In the genomic region with DNA sequence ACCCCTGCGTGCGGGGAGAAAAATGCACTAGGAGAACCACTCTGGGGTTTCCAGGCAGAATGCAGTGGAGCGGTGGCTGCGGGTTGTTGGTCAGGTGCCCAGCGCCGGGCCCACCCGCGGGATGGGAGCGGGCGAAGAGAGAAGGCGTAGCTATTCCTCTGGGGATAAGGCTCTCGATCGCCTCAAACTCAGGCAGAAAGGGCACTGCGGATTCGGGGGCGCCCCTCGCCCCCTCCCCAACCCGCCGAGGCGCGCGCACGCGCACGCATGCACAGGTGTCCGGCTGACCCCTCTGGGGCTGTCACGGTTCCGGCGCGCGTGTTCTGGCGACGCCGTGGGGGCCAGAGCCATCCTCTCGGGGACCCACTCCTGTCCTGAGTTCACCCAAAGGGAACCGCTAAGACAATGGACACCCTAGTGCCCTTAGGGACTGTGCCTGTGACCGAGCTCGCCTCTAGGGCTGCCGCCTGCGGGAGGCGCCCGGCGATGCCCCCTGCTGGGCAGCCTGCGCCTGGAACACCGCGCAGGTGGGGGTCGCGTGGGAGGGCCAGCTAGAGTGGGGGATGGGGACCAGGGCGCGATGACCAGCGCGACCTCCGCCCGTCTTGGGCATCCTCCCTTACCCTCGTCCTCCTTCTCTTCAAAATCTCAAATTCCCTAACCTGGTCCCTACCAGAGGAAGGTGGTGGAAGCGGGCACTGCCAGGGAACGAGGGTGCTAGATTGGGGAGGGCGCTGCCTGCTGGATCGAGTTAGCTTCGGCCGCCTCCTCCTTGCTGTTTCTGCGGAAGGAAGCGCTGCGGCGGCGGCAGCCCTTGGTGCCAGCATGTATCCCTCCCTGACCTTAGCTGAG, we compare ENCODE assay signal across 1 cellular context.
TF ChIP-seq lines count a peak whose summit lies in the region.

No MANE protein-coding gene starts in this region.

TF ChIP-seq in K562, 482 proteins besides CTCF, POLR2A, EP300 and RAD21 (continued from another document and continues in another):
- TF ChIP-seq, protein P1, sequence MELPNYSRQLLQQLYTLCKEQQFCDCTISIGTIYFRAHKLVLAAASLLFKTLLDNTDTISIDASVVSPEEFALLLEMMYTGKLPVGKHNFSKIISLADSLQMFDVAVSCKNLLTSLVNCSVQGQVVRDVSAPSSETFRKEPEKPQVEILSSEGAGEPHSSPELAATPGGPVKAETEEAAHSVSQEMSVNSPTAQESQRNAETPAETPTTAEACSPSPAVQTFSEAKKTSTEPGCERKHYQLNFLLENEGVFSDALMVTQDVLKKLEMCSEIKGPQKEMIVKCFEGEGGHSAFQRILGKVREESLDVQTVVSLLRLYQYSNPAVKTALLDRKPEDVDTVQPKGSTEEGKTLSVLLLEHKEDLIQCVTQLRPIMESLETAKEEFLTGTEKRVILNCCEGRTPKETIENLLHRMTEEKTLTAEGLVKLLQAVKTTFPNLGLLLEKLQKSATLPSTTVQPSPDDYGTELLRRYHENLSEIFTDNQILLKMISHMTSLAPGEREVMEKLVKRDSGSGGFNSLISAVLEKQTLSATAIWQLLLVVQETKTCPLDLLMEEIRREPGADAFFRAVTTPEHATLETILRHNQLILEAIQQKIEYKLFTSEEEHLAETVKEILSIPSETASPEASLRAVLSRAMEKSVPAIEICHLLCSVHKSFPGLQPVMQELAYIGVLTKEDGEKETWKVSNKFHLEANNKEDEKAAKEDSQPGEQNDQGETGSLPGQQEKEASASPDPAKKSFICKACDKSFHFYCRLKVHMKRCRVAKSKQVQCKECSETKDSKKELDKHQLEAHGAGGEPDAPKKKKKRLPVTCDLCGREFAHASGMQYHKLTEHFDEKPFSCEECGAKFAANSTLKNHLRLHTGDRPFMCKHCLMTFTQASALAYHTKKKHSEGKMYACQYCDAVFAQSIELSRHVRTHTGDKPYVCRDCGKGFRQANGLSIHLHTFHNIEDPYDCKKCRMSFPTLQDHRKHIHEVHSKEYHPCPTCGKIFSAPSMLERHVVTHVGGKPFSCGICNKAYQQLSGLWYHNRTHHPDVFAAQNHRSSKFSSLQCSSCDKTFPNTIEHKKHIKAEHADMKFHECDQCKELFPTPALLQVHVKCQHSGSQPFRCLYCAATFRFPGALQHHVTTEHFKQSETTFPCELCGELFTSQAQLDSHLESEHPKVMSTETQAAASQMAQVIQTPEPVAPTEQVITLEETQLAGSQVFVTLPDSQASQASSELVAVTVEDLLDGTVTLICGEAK (IDR thresholded peaks at IDR 0.05), result 0 out of 2 replicates have a peak, but pooled peaks have one; percentile 19
- TF ChIP-seq, protein P1 (CRISPR knock-in tag; IDR thresholded peaks at IDR 0.05), result no peak
- TF ChIP-seq RBBP5 (IDR thresholded peaks at IDR 0.05; ENCODE audit: borderline replicate concordance, insufficient read depth, low read length, poor library complexity, severe bottlenecking) (no peak), MXI1 (IDR thresholded peaks at IDR 0.05; ENCODE audit: low read depth, low read length) (no peak), SOX6 (IDR thresholded peaks at IDR 0.05) (peak; percentile 46; the same call in 1 of the 2 replicates), TAF7 (tag; IDR thresholded peaks at IDR 0.05) (no peak), GABPB1 (CRISPR knock-in tag; IDR thresholded peaks at IDR 0.05) (peak; percentile 41; the same call in 1 of the 2 replicates), ADNP (tag; IDR thresholded peaks at IDR 0.05) (no peak), ATF1 (CRISPR knock-in tag; IDR thresholded peaks at IDR 0.05) (no peak), ATF1 (tag; IDR thresholded peaks at IDR 0.05) (peak; percentile 38), NONO (IDR thresholded peaks at IDR 0.05; ENCODE audit: low read depth in 2 of 2, low read length in 1 of 2) (peak in 1 of 2 experiments; percentile 58; a peak in 1 of 4 replicates), FIP1L1 (IDR thresholded peaks at IDR 0.05; ENCODE audit: low read depth, low read length, poor library complexity, severe bottlenecking) (peak; percentile 77), ZNF408 (CRISPR knock-in tag; IDR thresholded peaks at IDR 0.05; ENCODE audit: low read depth) (no peak), KAT8 (IDR thresholded peaks at IDR 0.05; ENCODE audit: low read depth) (no peak), ARID1B (IDR thresholded peaks at IDR 0.05) (peak; percentile 35; the same call in 1 of the 2 replicates), LARP7 (IDR thresholded peaks at IDR 0.05) (no peak), KLF13 (tag; IDR thresholded peaks at IDR 0.05; ENCODE audit: borderline replicate concordance, low read depth) (no peak), ZNF133 (CRISPR knock-in tag; IDR thresholded peaks at IDR 0.05) (no peak), KDM1A (IDR thresholded peaks at IDR 0.05) (peak in 1 of 2 experiments; percentile 69; a peak in 1 of 4 replicates), CREM (IDR thresholded peaks at IDR 0.05; ENCODE audit: low read depth) (peak; percentile 52; the same call in 1 of the 2 replicates), CBFA2T3 (IDR thresholded peaks at IDR 0.05) (peak; percentile 21; the same call in 1 of the 2 replicates), HIVEP1 (CRISPR knock-in tag; IDR thresholded peaks at IDR 0.05) (no peak), ZNF146 (CRISPR knock-in tag; IDR thresholded peaks at IDR 0.05; ENCODE audit: unreplicated experiment) (no peak), SMC3 (conservative IDR thresholded peaks at IDR 0.05; ENCODE audit: insufficient read depth, low read depth, low read length) (peak; percentile 59), ESRRA (IDR thresholded peaks at IDR 0.05; ENCODE audit: borderline replicate concordance, low read depth) (peak; percentile 32; the same call in 1 of the 2 replicates), ZNF584 (CRISPR knock-in tag; IDR thresholded peaks at IDR 0.05; ENCODE audit: low read depth) (no peak), HMG20A (CRISPR knock-in tag; conservative IDR thresholded peaks at IDR 0.05) (no peak), SMAD1 (IDR thresholded peaks at IDR 0.05; ENCODE audit: low read depth, low read length, partially characterized antibody) (no peak), ZNF23 (CRISPR knock-in tag; IDR thresholded peaks at IDR 0.05) (no peak), SAP30 (IDR thresholded peaks at IDR 0.05; ENCODE audit: borderline replicate concordance, insufficient read depth, low read depth, low read length, poor library complexity, severe bottlenecking) (no peak), ZBTB7A (IDR thresholded peaks at IDR 0.05; ENCODE audit: borderline replicate concordance, control insufficient read depth, low read depth, low read length) (peak; percentile 98), NFIC (IDR thresholded peaks at IDR 0.05) (peak; percentile 45; the same call in 1 of the 2 replicates), NR2C2 (CRISPR knock-in tag; IDR thresholded peaks at IDR 0.05) (no peak), NR2C2 (tag; IDR thresholded peaks at IDR 0.05) (peak; percentile 56), CTBP1 (IDR thresholded peaks at IDR 0.05; ENCODE audit: borderline replicate concordance) (peak; percentile 83), HDAC1 (IDR thresholded peaks at IDR 0.05) (peak in 1 of 2 experiments; percentile 62; a peak in 2 of 4 replicates), KLF6 (CRISPR knock-in tag; IDR thresholded peaks at IDR 0.05; ENCODE audit: borderline replicate concordance) (no peak)
- TF ChIP-seq, protein P2, sequence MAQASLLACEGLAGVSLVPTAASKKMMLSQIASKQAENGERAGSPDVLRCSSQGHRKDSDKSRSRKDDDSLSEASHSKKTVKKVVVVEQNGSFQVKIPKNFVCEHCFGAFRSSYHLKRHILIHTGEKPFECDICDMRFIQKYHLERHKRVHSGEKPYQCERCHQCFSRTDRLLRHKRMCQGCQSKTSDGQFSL (CRISPR knock-in tag; IDR thresholded peaks at IDR 0.05), result peak; percentile 72
- TF ChIP-seq, protein P2 (tag; IDR thresholded peaks at IDR 0.05), result no peak
- TF ChIP-seq, protein P3, sequence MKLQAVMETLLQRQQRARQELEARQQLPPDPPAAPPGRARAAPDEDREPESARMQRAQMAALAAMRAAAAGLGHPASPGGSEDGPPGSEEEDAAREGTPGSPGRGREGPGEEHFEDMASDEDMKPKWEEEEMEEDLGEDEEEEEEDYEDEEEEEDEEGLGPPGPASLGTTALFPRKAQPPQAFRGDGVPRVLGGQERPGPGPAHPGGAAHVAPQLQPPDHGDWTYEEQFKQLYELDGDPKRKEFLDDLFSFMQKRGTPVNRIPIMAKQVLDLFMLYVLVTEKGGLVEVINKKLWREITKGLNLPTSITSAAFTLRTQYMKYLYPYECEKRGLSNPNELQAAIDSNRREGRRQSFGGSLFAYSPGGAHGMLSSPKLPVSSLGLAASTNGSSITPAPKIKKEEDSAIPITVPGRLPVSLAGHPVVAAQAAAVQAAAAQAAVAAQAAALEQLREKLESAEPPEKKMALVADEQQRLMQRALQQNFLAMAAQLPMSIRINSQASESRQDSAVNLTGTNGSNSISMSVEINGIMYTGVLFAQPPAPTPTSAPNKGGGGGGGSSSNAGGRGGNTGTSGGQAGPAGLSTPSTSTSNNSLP (IDR thresholded peaks at IDR 0.05; ENCODE audit: borderline replicate concordance, low read depth, low read length), result no peak
- TF ChIP-seq, protein P4, sequence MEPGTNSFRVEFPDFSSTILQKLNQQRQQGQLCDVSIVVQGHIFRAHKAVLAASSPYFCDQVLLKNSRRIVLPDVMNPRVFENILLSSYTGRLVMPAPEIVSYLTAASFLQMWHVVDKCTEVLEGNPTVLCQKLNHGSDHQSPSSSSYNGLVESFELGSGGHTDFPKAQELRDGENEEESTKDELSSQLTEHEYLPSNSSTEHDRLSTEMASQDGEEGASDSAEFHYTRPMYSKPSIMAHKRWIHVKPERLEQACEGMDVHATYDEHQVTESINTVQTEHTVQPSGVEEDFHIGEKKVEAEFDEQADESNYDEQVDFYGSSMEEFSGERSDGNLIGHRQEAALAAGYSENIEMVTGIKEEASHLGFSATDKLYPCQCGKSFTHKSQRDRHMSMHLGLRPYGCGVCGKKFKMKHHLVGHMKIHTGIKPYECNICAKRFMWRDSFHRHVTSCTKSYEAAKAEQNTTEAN (CRISPR knock-in tag; IDR thresholded peaks at IDR 0.05), result no peak
- TF ChIP-seq, protein P5, sequence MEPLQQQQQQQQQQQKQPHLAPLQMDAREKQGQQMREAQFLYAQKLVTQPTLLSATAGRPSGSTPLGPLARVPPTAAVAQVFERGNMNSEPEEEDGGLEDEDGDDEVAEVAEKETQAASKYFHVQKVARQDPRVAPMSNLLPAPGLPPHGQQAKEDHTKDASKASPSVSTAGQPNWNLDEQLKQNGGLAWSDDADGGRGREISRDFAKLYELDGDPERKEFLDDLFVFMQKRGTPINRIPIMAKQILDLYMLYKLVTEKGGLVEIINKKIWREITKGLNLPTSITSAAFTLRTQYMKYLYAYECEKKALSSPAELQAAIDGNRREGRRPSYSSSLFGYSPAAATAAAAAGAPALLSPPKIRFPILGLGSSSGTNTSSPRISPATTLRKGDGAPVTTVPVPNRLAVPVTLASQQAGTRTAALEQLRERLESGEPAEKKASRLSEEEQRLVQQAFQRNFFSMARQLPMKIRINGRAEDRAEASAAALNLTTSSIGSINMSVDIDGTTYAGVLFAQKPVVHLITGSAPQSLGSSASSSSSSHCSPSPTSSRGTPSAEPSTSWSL (CRISPR knock-in tag; IDR thresholded peaks at IDR 0.05; ENCODE audit: borderline replicate concordance), result no peak
- TF ChIP-seq, protein P6, sequence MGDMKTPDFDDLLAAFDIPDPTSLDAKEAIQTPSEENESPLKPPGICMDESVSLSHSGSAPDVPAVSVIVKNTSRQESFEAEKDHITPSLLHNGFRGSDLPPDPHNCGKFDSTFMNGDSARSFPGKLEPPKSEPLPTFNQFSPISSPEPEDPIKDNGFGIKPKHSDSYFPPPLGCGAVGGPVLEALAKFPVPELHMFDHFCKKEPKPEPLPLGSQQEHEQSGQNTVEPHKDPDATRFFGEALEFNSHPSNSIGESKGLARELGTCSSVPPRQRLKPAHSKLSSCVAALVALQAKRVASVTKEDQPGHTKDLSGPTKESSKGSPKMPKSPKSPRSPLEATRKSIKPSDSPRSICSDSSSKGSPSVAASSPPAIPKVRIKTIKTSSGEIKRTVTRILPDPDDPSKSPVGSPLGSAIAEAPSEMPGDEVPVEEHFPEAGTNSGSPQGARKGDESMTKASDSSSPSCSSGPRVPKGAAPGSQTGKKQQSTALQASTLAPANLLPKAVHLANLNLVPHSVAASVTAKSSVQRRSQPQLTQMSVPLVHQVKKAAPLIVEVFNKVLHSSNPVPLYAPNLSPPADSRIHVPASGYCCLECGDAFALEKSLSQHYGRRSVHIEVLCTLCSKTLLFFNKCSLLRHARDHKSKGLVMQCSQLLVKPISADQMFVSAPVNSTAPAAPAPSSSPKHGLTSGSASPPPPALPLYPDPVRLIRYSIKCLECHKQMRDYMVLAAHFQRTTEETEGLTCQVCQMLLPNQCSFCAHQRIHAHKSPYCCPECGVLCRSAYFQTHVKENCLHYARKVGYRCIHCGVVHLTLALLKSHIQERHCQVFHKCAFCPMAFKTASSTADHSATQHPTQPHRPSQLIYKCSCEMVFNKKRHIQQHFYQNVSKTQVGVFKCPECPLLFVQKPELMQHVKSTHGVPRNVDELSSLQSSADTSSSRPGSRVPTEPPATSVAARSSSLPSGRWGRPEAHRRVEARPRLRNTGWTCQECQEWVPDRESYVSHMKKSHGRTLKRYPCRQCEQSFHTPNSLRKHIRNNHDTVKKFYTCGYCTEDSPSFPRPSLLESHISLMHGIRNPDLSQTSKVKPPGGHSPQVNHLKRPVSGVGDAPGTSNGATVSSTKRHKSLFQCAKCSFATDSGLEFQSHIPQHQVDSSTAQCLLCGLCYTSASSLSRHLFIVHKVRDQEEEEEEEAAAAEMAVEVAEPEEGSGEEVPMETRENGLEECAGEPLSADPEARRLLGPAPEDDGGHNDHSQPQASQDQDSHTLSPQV (IDR thresholded peaks at IDR 0.05), result peak; percentile 60; the same call in 1 of the 2 replicates
